33 cellular contexts compared by ENCODE assay signal in the genomic region with DNA sequence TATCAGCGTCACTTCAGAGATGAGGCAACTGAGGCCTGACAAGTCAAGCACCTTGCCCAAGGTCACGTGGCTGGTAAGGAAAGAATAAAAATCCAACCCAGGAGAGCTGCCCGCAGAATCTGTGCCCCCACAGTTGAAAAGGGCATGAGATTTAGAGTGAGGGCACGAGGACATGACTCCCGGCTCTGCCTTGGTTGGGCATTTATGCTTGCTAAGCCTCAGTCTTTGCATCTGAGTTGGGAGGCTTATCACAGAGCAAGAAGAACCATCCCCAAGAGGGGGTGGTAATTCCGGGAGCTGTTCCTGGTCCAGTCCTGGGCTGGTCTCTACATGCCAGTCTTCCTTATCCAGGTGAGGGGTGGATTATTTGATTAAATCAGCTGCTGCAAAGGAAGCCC. TPM values are rescaled to one million over a fixed set of nuclear protein-coding genes. Genes with fewer than 3 reads are reported as not detected.
"Had no signal": no experiment of that assay in that cellular context is flagged by ENCODE, and none has a peak within 500 bp of the region (broad histone marks: within the 10 kb centered on the region; RNA-seq: fewer than 3 reads in every experiment).

No MANE protein-coding gene starts in this region.

- ATAC-seq: activated CD4-positive, CD25-positive, alpha-beta regulatory T cell treated with anti-CD3 and anti-CD28 coated beads, Interleukin-2, amount 50 U/mL, for 24 hours; activated CD8-positive, alpha-beta memory T cell treated with anti-CD3 and anti-CD28 coated beads, Interleukin-2, amount 10 ng/mL, durations not matched to agents 7 days and 5 days; activated CD8-positive, alpha-beta T cell treated with anti-CD3 and anti-CD28 coated beads, Interleukin-2, amount 10 ng/mL, durations not matched to agents 7 days and 5 days; activated naive CD8-positive, alpha-beta T cell treated with anti-CD3 and anti-CD28 coated beads, Interleukin-2, amount 50 U/mL, for 24 hours; body of pancreas; esophagus mucosa; T-helper 17 cell had no signal

- H3K4me3 ChIP-seq: adrenal gland, body of pancreas had no signal

- H3K4me3 Mint-ChIP-seq: activated B cell treated with CpG ODN at 0.5 μM for 24 hours; activated CD8-positive, alpha-beta memory T cell treated with anti-CD3 and anti-CD28 coated beads, Interleukin-2, amount 10 ng/mL, durations not matched to agents 7 days and 5 days; activated CD8-positive, alpha-beta T cell treated with anti-CD3 and anti-CD28 coated beads, Interleukin-2, amount 10 ng/mL, durations not matched to agents 7 days and 5 days; activated naive CD4-positive, alpha-beta T cell treated with anti-CD3 and anti-CD28 coated beads for 36 hours; activated naive CD4-positive, alpha-beta T cell treated with anti-CD3 and anti-CD28 coated beads, Interleukin-2, amount 50 U/mL, for 24 hours; activated naive CD8-positive, alpha-beta T cell treated with anti-CD3 and anti-CD28 coated beads for 36 hours; activated naive CD8-positive, alpha-beta T cell treated with anti-CD3 and anti-CD28 coated beads, Interleukin-2, amount 50 U/mL, for 24 hours; activated T-helper 1 cell treated with anti-CD3 and anti-CD28 coated beads, Interleukin-12 subunit alpha, Interleukin-12 subunit beta, Interleukin-2, Interleukin-4 antibody, amounts not matched to agents 30 ng/mL and 10 ng/mL and 1 ng/mL, durations not matched to agents 14 hours and 24 hours and 36 hours; T-helper 17 cell; T-helper 2 cell treated with Interferon-gamma antibody and Interleukin-4, amounts not matched to agents 5 μg/mL and 100 μg/mL, for 36 hours had no signal

- H3K4me1 Mint-ChIP-seq: activated CD8-positive, alpha-beta memory T cell treated with anti-CD3 and anti-CD28 coated beads, Interleukin-2, amount 10 ng/mL, durations not matched to agents 7 days and 5 days; activated naive CD4-positive, alpha-beta T cell treated with anti-CD3 and anti-CD28 coated beads, Interleukin-2, amount 50 U/mL, for 24 hours; activated naive CD8-positive, alpha-beta T cell treated with anti-CD3 and anti-CD28 coated beads for 36 hours; activated naive CD8-positive, alpha-beta T cell treated with anti-CD3 and anti-CD28 coated beads, Interleukin-2, amount 50 U/mL, for 24 hours; T-helper 17 cell had no signal

- DNase-seq: activated B cell treated with CpG ODN at 0.5 μM for 24 hours; activated CD4-positive, alpha-beta T cell treated with anti-CD3 and anti-CD28 coated beads for 48 hours; activated CD4-positive, alpha-beta T cell treated with anti-CD3 and anti-CD28 coated beads, Interleukin-2, amount 50 U/mL, for 1 hour; activated CD4-positive, alpha-beta T cell treated with anti-CD3 and anti-CD28 coated beads, Interleukin-2, amount 50 U/mL, for 48 hours; activated CD8-positive, alpha-beta memory T cell treated with anti-CD3 and anti-CD28 coated beads, Interleukin-2, amount 10 ng/mL, durations not matched to agents 7 days and 5 days; activated CD8-positive, alpha-beta memory T cell treated with anti-CD3 and anti-CD28 coated beads, Interleukin-2, amount 50 U/mL, for 4 hours; activated CD8-positive, alpha-beta T cell treated with anti-CD3 and anti-CD28 coated beads, Interleukin-2, amount 10 ng/mL, durations not matched to agents 7 days and 5 days; activated effector memory CD4-positive, alpha-beta T cell treated with anti-CD3 and anti-CD28 coated beads, Interleukin-2, amount 50 U/mL, for 16 hours; activated naive CD4-positive, alpha-beta T cell treated with anti-CD3 and anti-CD28 coated beads for 36 hours; activated naive CD8-positive, alpha-beta T cell treated with anti-CD3 and anti-CD28 coated beads for 36 hours; activated naive CD8-positive, alpha-beta T cell treated with anti-CD3 and anti-CD28 coated beads, Interleukin-2, amount 50 U/mL, for 24 hours; activated T-cell treated with anti-CD3 and anti-CD28 coated beads, Interleukin-2, amount 50 U/mL, for 1 hour; activated T-cell treated with anti-CD3 and anti-CD28 coated beads, Interleukin-2, amount 50 U/mL, for 48 hours; adrenal gland; amygdala; aorta; body of pancreas; cortex of kidney; dermis blood vessel endothelial cell; effector CD8-positive, alpha-beta T cell; foreskin fibroblast; head of caudate nucleus; T-helper 1 cell; T-helper 17 cell; T1000; WERI-Rb-1 had no signal

- H3K36me3 ChIP-seq: adrenal gland, WERI-Rb-1 had no signal

- H3K27me3 ChIP-seq: adrenal gland, body of pancreas had no signal

- H3K4me1 ChIP-seq: adrenal gland had no signal

- H3K27me3 Mint-ChIP-seq: activated CD8-positive, alpha-beta memory T cell treated with anti-CD3 and anti-CD28 coated beads, Interleukin-2, amount 10 ng/mL, durations not matched to agents 7 days and 5 days; T-helper 17 cell had no signal

- H3K9me3 Mint-ChIP-seq: activated B cell treated with CpG ODN at 0.5 μM for 24 hours; activated naive CD4-positive, alpha-beta T cell treated with anti-CD3 and anti-CD28 coated beads for 36 hours; activated naive CD4-positive, alpha-beta T cell treated with anti-CD3 and anti-CD28 coated beads, Interleukin-2, amount 50 U/mL, for 24 hours; activated naive CD8-positive, alpha-beta T cell treated with anti-CD3 and anti-CD28 coated beads for 36 hours; activated naive CD8-positive, alpha-beta T cell treated with anti-CD3 and anti-CD28 coated beads, Interleukin-2, amount 50 U/mL, for 24 hours; activated T-helper 1 cell treated with anti-CD3 and anti-CD28 coated beads, Interleukin-12 subunit alpha, Interleukin-12 subunit beta, Interleukin-2, Interleukin-4 antibody, amounts not matched to agents 30 ng/mL and 10 ng/mL and 1 ng/mL, durations not matched to agents 14 hours and 24 hours and 36 hours; activated T-helper 2 cell treated with anti-CD3 and anti-CD28 coated beads, Interferon-gamma antibody, Interleukin-2, Interleukin-4, amounts not matched to agents 10 μg/mL and 5 μg/mL and 100 μg/mL, durations not matched to agents 14 hours and 24 hours and 36 hours; T-helper 2 cell treated with Interferon-gamma antibody and Interleukin-4, amounts not matched to agents 5 μg/mL and 100 μg/mL, for 36 hours had no signal

- H3K36me3 Mint-ChIP-seq: activated CD8-positive, alpha-beta memory T cell treated with anti-CD3 and anti-CD28 coated beads, Interleukin-2, amount 10 ng/mL, durations not matched to agents 7 days and 5 days; activated naive CD4-positive, alpha-beta T cell treated with anti-CD3 and anti-CD28 coated beads, Interleukin-2, amount 50 U/mL, for 24 hours; activated naive CD8-positive, alpha-beta T cell treated with anti-CD3 and anti-CD28 coated beads for 36 hours had no signal

- H3K9me3 ChIP-seq: adrenal gland, body of pancreas had no signal

- H3K27ac ChIP-seq: adrenal gland, body of pancreas, WERI-Rb-1 had no signal

- H3K27ac Mint-ChIP-seq: activated B cell treated with CpG ODN at 0.5 μM for 24 hours; activated CD8-positive, alpha-beta memory T cell treated with anti-CD3 and anti-CD28 coated beads, Interleukin-2, amount 10 ng/mL, durations not matched to agents 7 days and 5 days; activated CD8-positive, alpha-beta T cell treated with anti-CD3 and anti-CD28 coated beads, Interleukin-2, amount 10 ng/mL, durations not matched to agents 7 days and 5 days; activated naive CD4-positive, alpha-beta T cell treated with anti-CD3 and anti-CD28 coated beads for 36 hours; activated naive CD4-positive, alpha-beta T cell treated with anti-CD3 and anti-CD28 coated beads, Interleukin-2, amount 50 U/mL, for 24 hours; activated naive CD8-positive, alpha-beta T cell treated with anti-CD3 and anti-CD28 coated beads, Interleukin-2, amount 50 U/mL, for 24 hours; activated T-helper 1 cell treated with anti-CD3 and anti-CD28 coated beads, Interleukin-12 subunit alpha, Interleukin-12 subunit beta, Interleukin-2, Interleukin-4 antibody, amounts not matched to agents 30 ng/mL and 10 ng/mL and 1 ng/mL, durations not matched to agents 14 hours and 24 hours and 36 hours; activated T-helper 2 cell treated with anti-CD3 and anti-CD28 coated beads, Interferon-gamma antibody, Interleukin-2, Interleukin-4, amounts not matched to agents 10 μg/mL and 5 μg/mL and 100 μg/mL, durations not matched to agents 14 hours and 24 hours and 36 hours; T-helper 17 cell; T-helper 2 cell treated with Interferon-gamma antibody and Interleukin-4, amounts not matched to agents 5 μg/mL and 100 μg/mL, for 36 hours had no signal

RNA-seq across cellular contexts. Expression of a gene that starts 37.3 kb away (rescaled TPM):
- total RNA-seq: activated B cell treated with CpG ODN at 0.5 μM for 24 hours; activated CD8-positive, alpha-beta memory T cell treated with anti-CD3 and anti-CD28 coated beads for 36 hours; activated CD8-positive, alpha-beta memory T cell treated with anti-CD3 and anti-CD28 coated beads, Interleukin-2, amount 10 ng/mL, durations not matched to agents 7 days and 5 days; activated CD8-positive, alpha-beta T cell treated with anti-CD3 and anti-CD28 coated beads, Interleukin-2, amount 10 ng/mL, durations not matched to agents 7 days and 5 days; activated naive CD4-positive, alpha-beta T cell treated with anti-CD3 and anti-CD28 coated beads for 36 hours; activated naive CD8-positive, alpha-beta T cell treated with anti-CD3 and anti-CD28 coated beads for 36 hours; activated T-helper 1 cell treated with anti-CD3 and anti-CD28 coated beads, Interleukin-12 subunit alpha, Interleukin-12 subunit beta, Interleukin-2, Interleukin-4 antibody, amounts not matched to agents 30 ng/mL and 10 ng/mL and 1 ng/mL, durations not matched to agents 14 hours and 24 hours and 36 hours; activated T-helper 2 cell treated with anti-CD3 and anti-CD28 coated beads, Interferon-gamma antibody, Interleukin-2, Interleukin-4, amounts not matched to agents 10 μg/mL and 5 μg/mL and 100 μg/mL, durations not matched to agents 14 hours and 24 hours and 36 hours; adrenal gland; aorta; esophagus mucosa; T-helper 17 cell had no signal
- polyA plus RNA-seq: aorta had no signal
